ENCODE assay signal across 1 cellular context in genomic region chr11:110793556-110793955, GRCh38.
TF ChIP-seq lines count a peak whose summit lies in the region.

No MANE protein-coding gene starts in this region.

TF ChIP-seq in H1, 55 proteins besides CTCF, POLR2A, EP300 and RAD21:
- no peak for TF ChIP-seq CEBPB (IDR thresholded peaks at IDR 0.05; ENCODE audit: low read depth, low read length)
- no peak for TF ChIP-seq SIX5 (IDR thresholded peaks at IDR 0.05; ENCODE audit: low read depth, low read length)
- no peak for TF ChIP-seq SP1 (IDR thresholded peaks at IDR 0.05; ENCODE audit: low read depth, low read length)
- TF ChIP-seq CREB1 (IDR thresholded peaks at IDR 0.05), result no peak
- TF ChIP-seq RBBP5 (IDR thresholded peaks at IDR 0.05; ENCODE audit: borderline replicate concordance, low read depth, low read length), result no peak
- no peak for TF ChIP-seq GABPA (IDR thresholded peaks at IDR 0.05; ENCODE audit: borderline replicate concordance, insufficient read depth, low read length)
- no peak for TF ChIP-seq SAP30 (IDR thresholded peaks at IDR 0.05; ENCODE audit: insufficient read depth, insufficient replicate concordance, low read length)
